Comparison of ENCODE assay signal across 16 cellular contexts in the genomic region with DNA sequence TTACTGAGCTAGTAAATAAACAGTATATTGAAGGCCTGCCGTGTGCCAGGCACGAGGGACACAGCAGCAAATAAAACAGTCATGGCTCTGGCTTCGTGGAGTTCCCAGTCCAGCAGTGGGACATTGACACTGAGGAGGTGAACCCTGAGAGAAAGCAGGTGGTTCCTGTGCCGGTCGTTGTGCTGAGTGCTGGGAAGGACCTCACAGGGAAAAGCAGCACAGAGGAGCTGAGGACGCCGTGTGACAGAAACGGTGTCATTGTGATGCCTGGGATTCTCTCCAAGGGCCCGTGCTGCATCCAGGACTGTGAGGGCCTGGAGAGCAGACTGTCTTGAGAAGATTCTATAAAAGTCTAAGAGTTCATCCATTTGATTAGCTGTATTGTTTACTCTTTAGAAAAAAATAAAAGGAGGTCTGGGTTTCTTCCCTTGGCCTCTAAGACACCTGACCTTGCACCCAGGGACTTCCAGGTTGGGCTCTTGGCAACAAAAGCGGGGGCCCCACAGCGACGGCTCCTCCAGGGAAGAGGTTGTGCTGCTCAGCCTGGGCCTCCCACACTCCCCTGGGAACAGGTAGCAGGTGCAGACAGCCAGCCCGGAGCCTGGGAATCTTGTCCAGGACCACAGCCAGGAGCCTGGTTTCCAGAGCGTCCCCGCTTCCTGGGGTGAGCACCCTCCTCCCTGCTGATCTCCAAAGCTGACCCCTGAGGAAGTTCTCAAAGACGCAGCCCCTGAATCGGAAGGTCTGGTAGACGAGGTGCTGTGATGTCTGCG.
DNase-seq lines count a peak whose midpoint lies in the region; ATAC-seq, FAIRE-seq and TF ChIP-seq lines count a peak whose summit lies in the region.
"Had no signal": no experiment of that assay in that cellular context is flagged by ENCODE, and none has a peak within 500 bp of the region (broad histone marks: within the 10 kb centered on the region; RNA-seq: fewer than 3 reads in every experiment).

No MANE protein-coding gene starts in this region.

- TF ChIP-seq POLR2A in prostate gland (IDR thresholded peaks at IDR 0.05): no peak

- no peaks in the 10 kb centered on the region for H3K27me3 ChIP-seq in right cardiac atrium (ENCODE audit: control insufficient read depth, insufficient read depth)
- no peaks in the 10 kb centered on the region for H3K27me3 ChIP-seq in prostate gland (replicated peaks; ENCODE audit: insufficient read depth)
- peaks cover 78% of the 10 kb centered on the region for H3K27me3 ChIP-seq in foreskin keratinocyte

- H3K9me3 ChIP-seq in right cardiac atrium (ENCODE audit: control insufficient read depth, low read length) (no peaks in the 10 kb centered on the region), prostate gland (no peaks in the 10 kb centered on the region)
- H3K9me3 ChIP-seq: HAP-1 had no signal

- peak; percentile 76 for FAIRE-seq in HTR-8/SVneo (lab: Jason Lieb, UNC)
- FAIRE-seq: A204.1 had no signal

- no peak overlapping the region for H3K4me3 ChIP-seq in right cardiac atrium (ENCODE audit: low read length)
- H3K4me3 ChIP-seq in prostate gland: no peak overlapping the region
- H3K4me3 ChIP-seq: HAP-1, PC-9 had no signal

- ATAC-seq in Right ventricle myocardium inferior (peak; percentile 43), right cardiac atrium (no peak), GM19324 (IDR thresholded peaks at IDR 0.05; ENCODE audit: low FRiP score, unreplicated experiment) (no peak), foreskin keratinocyte (no peak)

- intact Hi-C loops in Right ventricle myocardium inferior (cut with DNase I) (no loop called here), right cardiac atrium (cut with DNase I) (no loop called here), prostate gland (cut with DNase I) (no loop called here)

- peaks cover 2% of the 10 kb centered on the region for H3K4me1 ChIP-seq in right cardiac atrium (ENCODE audit: control insufficient read depth, insufficient read depth, low read length)
- H3K4me1 ChIP-seq in prostate gland (replicated peaks): peaks cover 9% of the 10 kb centered on the region
- H3K4me1 ChIP-seq in foreskin keratinocyte: no peaks in the 10 kb centered on the region
- H3K4me1 ChIP-seq: HAP-1 had no signal

- CTCF ChIA-PET in RWPE1 (lab: Yijun Ruan, JAX): interaction anchor here (0.6 to 1.1 kb wide), 2 partner anchors 22 to 59 kb away, joined by 3 read pairs; no protein-coding TSS in a partner anchor

- TF ChIP-seq CTCF in VCaP (conservative IDR thresholded peaks at IDR 0.05) (no peak), prostate gland (IDR thresholded peaks at IDR 0.05) (no peak), foreskin keratinocyte (conservative IDR thresholded peaks at IDR 0.05) (no peak), RWPE1 (conservative IDR thresholded peaks at IDR 0.05; ENCODE audit: low read depth) (no peak)

- POLR2A ChIA-PET in RWPE1 (lab: Yijun Ruan, JAX; ENCODE audit: low non-redundant PET): interaction anchor here (0.6 kb wide), 1 partner anchor 75 kb away, joined by 4 read pairs; no protein-coding TSS in a partner anchor

- 54% methylated on average over 19 of the region's 19 CpGs for WGBS in right cardiac atrium
- 56% methylated on average over 19 of the region's 19 CpGs for WGBS in prostate gland

- no peak for DNase-seq in Right ventricle myocardium inferior (ENCODE audit: missing footprints)
- no peak for DNase-seq in right cardiac atrium
- no peak for DNase-seq in HTR-8/SVneo (ENCODE audit: insufficient read length, low spot score)
- DNase-seq in prostate gland (ENCODE audit: low spot score): peak; percentile 17
- DNase-seq in foreskin keratinocyte: no peak
- no peak for DNase-seq in RWPE1 (ENCODE audit: low spot score)
- DNase-seq: EL, NCI-H1436 treated with DMSO at 0.1 percent for 48 hours, NCI-H2029 treated with DMSO at 0.1 percent for 48 hours, NCI-H446, NCI-H774, PC-9 had no signal

- H3K27ac ChIP-seq in right cardiac atrium (ENCODE audit: low read length): no peak overlapping the region
- peak overlapping the region; percentile 4; the same call in 1 of the 2 replicates for H3K27ac ChIP-seq in VCaP
- peak overlapping the region; percentile 8 to 68 for H3K27ac ChIP-seq in prostate gland
- no peak overlapping the region for H3K27ac ChIP-seq in foreskin keratinocyte
- no peak overlapping the region for H3K27ac ChIP-seq in RWPE1
- H3K27ac ChIP-seq: PC-9 had no signal

- no peaks in the 10 kb centered on the region for H3K36me3 ChIP-seq in prostate gland
- H3K36me3 ChIP-seq: HAP-1 had no signal

Comparison
In these comparisons a context has a peak if more than half of its experiments do, and no peak if none do; other contexts are left out.
1. H3K27ac ChIP-seq: peak in VCaP (single experiment) and prostate gland (2 of 2); none in right cardiac atrium (single experiment), foreskin keratinocyte (single experiment) and RWPE1 (single experiment).